12 cellular contexts compared by ENCODE assay signal in genomic region chr21:45410151-45410864, GRCh38. TPM values are rescaled to one million over a fixed set of nuclear protein-coding genes. Genes with fewer than 3 reads are reported as not detected.
DNase-seq lines count a peak whose midpoint lies in the region; ATAC-seq and TF ChIP-seq lines count a peak whose summit lies in the region.
"Had no signal": no experiment of that assay in that cellular context is flagged by ENCODE, and none has a peak within 500 bp of the region (broad histone marks: within the 10 kb centered on the region; RNA-seq: fewer than 3 reads in every experiment).

No MANE protein-coding gene starts in this region.

- CTCF ChIA-PET in mammary epithelial cell (lab: Charles Lee; ENCODE audit: low non-redundant PET): interaction anchor here (0.6 to 0.7 kb wide), 2 partner anchors 115 to 118 kb away, joined by 4 to 8 read pairs; no protein-coding TSS in a partner anchor

- in situ Hi-C loops in mammary epithelial cell (cut with MboI; ENCODE audit: low sequenced_read_pairs in 2 of 2): no loop called here

- BruUV-seq in mammary epithelial cell (replicated peaks; lab: Mats Ljungman, UMichigan): no TSS peak

- dilution Hi-C loops in mammary epithelial cell (cut with HindIII; ENCODE audit: low sequenced_read_pairs): no loop called here

- intact Hi-C loops in mammary epithelial cell (cut with micrococcal nuclease): loop anchor here (2.0 kb wide), 1 partner anchor 16 kb away; no protein-coding TSS in a partner anchor
- intact Hi-C loops in psoas muscle (cut with DNase I): no loop called here
- intact Hi-C loops in colonic mucosa (cut with DNase I): no loop called here
- intact Hi-C loops in lower leg skin (cut with DNase I; ENCODE audit: low total_unique reads): no loop called here

- ATAC-seq in psoas muscle (peak; percentile 37 to 58 (median 52)), HG03460 (IDR thresholded peaks at IDR 0.05; ENCODE audit: unreplicated experiment) (no peak)

- TF ChIP-seq CTCF in mammary epithelial cell (conservative IDR thresholded peaks at IDR 0.05 in 1 of 2, IDR thresholded peaks at IDR 0.05 in 1 of 2; ENCODE audit: extremely low read depth in 1 of 2, insufficient read depth in 1 of 2, low read depth in 1 of 2, low read length in 2 of 2) (no peak), psoas muscle (IDR thresholded peaks at IDR 0.05) (no peak), colonic mucosa (IDR thresholded peaks at IDR 0.05) (no peak), lower leg skin (IDR thresholded peaks at IDR 0.05) (no peak)

- H3K27ac ChIP-seq in mammary epithelial cell (ENCODE audit: insufficient read depth, low read depth, low read length): peak overlapping the region; percentile 21
- no peak overlapping the region for H3K27ac ChIP-seq in psoas muscle
- H3K27ac ChIP-seq in colonic mucosa: no peak overlapping the region

- H3K36me3 ChIP-seq in mammary epithelial cell (ENCODE audit: insufficient read depth, low read length) (no peaks in the 10 kb centered on the region), psoas muscle (ENCODE audit: insufficient read depth in 1 of 2, low read depth in 1 of 2) (no peaks in the 10 kb centered on the region), colonic mucosa (no peaks in the 10 kb centered on the region)
- H3K36me3 ChIP-seq: pancreas, thyroid gland had no signal

- H3K9ac ChIP-seq in mammary epithelial cell (ENCODE audit: insufficient read depth, low read length): no peak overlapping the region
- H3K9ac ChIP-seq in colonic mucosa (ENCODE audit: low read depth in 2 of 2, low read length in 2 of 2): no peak overlapping the region

- 14% methylated on average over 19 of the region's 28 CpGs for WGBS in mammary epithelial cell (ENCODE audit: low coverage, missing lambda C conversion rate)
- 27 to 32% (median 28%) methylated on average over 27 to 28 of the region's 28 CpGs for WGBS in psoas muscle, 3 donors
- WGBS in lower leg skin, 2 donors: 56 to 57% methylated on average over 20 to 28 of the region's 28 CpGs

- peak overlapping the region; percentile 74 for H3K4me2 ChIP-seq in mammary epithelial cell (ENCODE audit: insufficient read depth, low read depth, low read length)

- peaks cover 45% of the 10 kb centered on the region for H3K4me1 ChIP-seq in mammary epithelial cell (ENCODE audit: insufficient read depth, low read length)
- H3K4me1 ChIP-seq in psoas muscle: peaks cover 18% of the 10 kb centered on the region
- no peaks in the 10 kb centered on the region for H3K4me1 ChIP-seq in colonic mucosa
- H3K4me1 ChIP-seq: pancreas had no signal

- no peaks in the 10 kb centered on the region for H4K20me1 ChIP-seq in mammary epithelial cell (ENCODE audit: insufficient read depth, low read length)

- H3K27me3 ChIP-seq in mammary epithelial cell (ENCODE audit: insufficient read depth, low read length) (no peaks in the 10 kb centered on the region), psoas muscle (ENCODE audit: insufficient read depth in 3 of 3, low read length in 2 of 3) (peaks cover 0 to 50% (median 5%) of the 10 kb centered on the region in 3 donors), colonic mucosa (peaks cover 16% of the 10 kb centered on the region)
- H3K27me3 ChIP-seq: thyroid gland had no signal

- peaks cover 50% of the 10 kb centered on the region for H3K79me2 ChIP-seq in mammary epithelial cell (ENCODE audit: insufficient read depth, low read length)

- H3K9me3 ChIP-seq in mammary epithelial cell (replicated peaks; ENCODE audit: insufficient read depth, low read length): no peaks in the 10 kb centered on the region
- no peaks in the 10 kb centered on the region for H3K9me3 ChIP-seq in psoas muscle
- H3K9me3 ChIP-seq in colonic mucosa: no peaks in the 10 kb centered on the region
- H3K9me3 ChIP-seq: pancreas, thyroid gland had no signal

- H3K4me3 ChIP-seq in mammary epithelial cell (replicated peaks in 1 of 3; ENCODE audit: insufficient read depth in 1 of 3, low read depth in 2 of 3, low read length in 3 of 3) (no peak overlapping the region), psoas muscle (peak overlapping the region; percentile 19), colonic mucosa (no peak overlapping the region), lower leg skin (ENCODE audit: low read depth, poor library complexity, severe bottlenecking) (no peak overlapping the region)
- H3K4me3 ChIP-seq: pancreas, thyroid gland had no signal

- peak overlapping the region; percentile 72 for H2AFZ ChIP-seq in mammary epithelial cell (ENCODE audit: low read depth, low read length)

- DNase-seq in ELF-1 (ENCODE audit: low read depth, low spot score) (peak; percentile 41), mammary epithelial cell (no peak), iris pigment epithelial cell (ENCODE audit: low read depth) (peak; percentile 81), psoas muscle (peak; percentile 23 to 56), Ammon's horn (ENCODE audit: low spot score) (no peak), colonic mucosa (no peak), lower leg skin (ENCODE audit: low spot score in 2 of 2) (no peak)
- DNase-seq: DMS153, NCI-H510A had no signal

- no peak for TF ChIP-seq POLR2A in lower leg skin (IDR thresholded peaks at IDR 0.05)

RNA-seq across cellular contexts. Expression of gene COL18A1, which starts 5.3 kb away (rescaled TPM):
- total RNA-seq in mammary epithelial cell: 10 to 100 TPM; 45.6 to 79.7 TPM
- 27.3 TPM for polyA plus RNA-seq in mammary epithelial cell
- 7.5 TPM for polyA minus RNA-seq in mammary epithelial cell
- total RNA-seq in psoas muscle: 10 to 100 TPM; 11.6 to 21.1 (median 15.1) TPM
- polyA plus RNA-seq in psoas muscle: 10 to 100 TPM in 2 of 3 donors, 1 to 10 TPM in 1; 4.8 to 25.3 (median 11.3) TPM
- total RNA-seq in colonic mucosa: 10 to 100 TPM in 1 of 2 donors, 1 to 10 TPM in 1; 8.4 to 22.3 TPM
- total RNA-seq in lower leg skin: 100 to 1,000 TPM in 1 of 4 donors, 10 to 100 TPM in 3; 63.3 to 126 (median 85.9) TPM

Comparison
In these comparisons a context has a peak if more than half of its experiments do, and no peak if none do; other contexts are left out.
1. DNase-seq: peak in ELF-1 (single experiment), iris pigment epithelial cell (single experiment) and psoas muscle (2 of 2); none in mammary epithelial cell (single experiment), Ammon's horn (single experiment), colonic mucosa (single experiment) and lower leg skin (0 of 2).